In genomic region chr3:23904545-23904944, GRCh38 we compare ENCODE assay signal across 23 cellular contexts.
"Had no signal": no experiment of that assay in that cellular context is flagged by ENCODE, and none has a peak within 500 bp of the region (broad histone marks: within the 10 kb centered on the region; RNA-seq: fewer than 3 reads in every experiment).

No MANE protein-coding gene starts in this region.

- H3K27ac ChIP-seq: Peyer's patch, SJCRH30 had no signal

- ATAC-seq: PC-3, Right ventricle myocardium inferior, SK-N-SH treated with all-trans-retinoic acid at 6 μM for 48 hours had no signal

- H3K9me3 ChIP-seq: MG63, Peyer's patch, SJCRH30 had no signal

- DNase-seq: Karpas-422, KG1, MG63, NCI-H1092, NCI-H1105 treated with DMSO at 0.1 percent for 48 hours, NCI-H1417 treated with DMSO at 0.1 percent for 48 hours, NCI-H146, NCI-H1694 treated with DMSO at 0.1 percent for 48 hours, NCI-H1930, NCI-H2081 treated with DMSO at 0.1 percent for 48 hours, NCI-H2171, NCI-H226, NCI-H446, NCI-H510A, NCI-H524 treated with DMSO at 0.1 percent for 48 hours, NCI-H69, NCI-H774, PC-3, Peyer's patch, SHP77 treated with DMSO at 0.1 percent for 48 hours, SJCRH30 had no signal

- H3K4me1 ChIP-seq: Peyer's patch, SJCRH30 had no signal

- H3K4me3 ChIP-seq: MG63, Peyer's patch, SJCRH30 had no signal

- H3K27me3 ChIP-seq: MG63, Peyer's patch, SJCRH30 had no signal
